ENCODE assay signal across 22 cellular contexts in genomic region chr6:137681445-137682009, GRCh38.
A peak's percentile ranks its signal among the peaks of the same experiment; 100 is the strongest.
DNase-seq lines count a peak whose midpoint lies in the region; ATAC-seq and TF ChIP-seq lines count a peak whose summit lies in the region.
"Had no signal": no experiment of that assay in that cellular context is flagged by ENCODE, and none has a peak within 500 bp of the region (broad histone marks: within the 10 kb centered on the region; RNA-seq: fewer than 3 reads in every experiment).

No MANE protein-coding gene starts in this region.

- peaks cover 2% of the 10 kb centered on the region for H3K27me3 Mint-ChIP-seq in activated CD4-positive, alpha-beta memory T cell treated with anti-CD3 and anti-CD28 coated beads for 36 hours
- H3K27me3 Mint-ChIP-seq in neural crest cell (ENCODE audit: low read depth), result no peaks in the 10 kb centered on the region
- peaks cover 3% of the 10 kb centered on the region for H3K27me3 Mint-ChIP-seq in T-helper 2 cell treated with Interferon-gamma antibody and Interleukin-4, amounts not matched to agents 5 μg/mL and 100 μg/mL, for 36 hours (ENCODE audit: low read depth)

- no peaks in the 10 kb centered on the region for H3K9me3 ChIP-seq in HCT116 (ENCODE audit: control insufficient read depth in 1 of 2, insufficient read depth in 1 of 2, low read depth in 1 of 2, low read length in 2 of 2)

- no peaks in the 10 kb centered on the region for H3K79me2 ChIP-seq in HCT116 (ENCODE audit: insufficient read depth, low read length)

- ATAC-seq in activated naive CD4-positive, alpha-beta T cell treated with anti-CD3 and anti-CD28 coated beads, Interleukin-2, amount 50 U/mL, for 72 hours, result no peak
- ATAC-seq in HCT116 (no peak), GM21390 (IDR thresholded peaks at IDR 0.05; ENCODE audit: unreplicated experiment) (no peak)

- no peak overlapping the region for H3K9ac ChIP-seq in HCT116 (ENCODE audit: low read length)
- H3K9ac ChIP-seq: BLaER1 had no signal

- TF ChIP-seq CTCF in HCT116 (IDR thresholded peaks at IDR 0.05 in 2 of 3, conservative IDR thresholded peaks at IDR 0.05 in 1 of 3; ENCODE audit: borderline replicate concordance in 1 of 3, insufficient read depth in 1 of 3, low read depth in 2 of 3, low read length in 2 of 3) (no peak), neural crest cell (conservative IDR thresholded peaks at IDR 0.05) (no peak)

- no peaks in the 10 kb centered on the region for H4K20me1 ChIP-seq in HCT116 (ENCODE audit: insufficient read depth)
- H4K20me1 ChIP-seq: BLaER1 had no signal

- no peak for DNase-seq in activated naive CD4-positive, alpha-beta T cell treated with anti-CD3 and anti-CD28 coated beads, Interleukin-2, amount 50 U/mL, for 72 hours (ENCODE audit: low spot score in 2 of 2)
- no peak for DNase-seq in activated naive CD4-positive, alpha-beta T cell treated with Interleukin-2 at 50 U/mL for 16 hours
- DNase-seq in HCT116 (ENCODE audit: low read depth, low spot score), result no peak
- no peak for DNase-seq in activated CD4-positive, alpha-beta memory T cell treated with anti-CD3 and anti-CD28 coated beads for 36 hours
- DNase-seq in neural crest cell (ENCODE audit: low read depth, low spot score), result no peak
- DNase-seq in NAMALWA (ENCODE audit: low spot score), result no peak
- no peak for DNase-seq in T-helper 2 cell treated with Interferon-gamma antibody and Interleukin-4, amounts not matched to agents 5 μg/mL and 100 μg/mL, for 36 hours (ENCODE audit: low spot score)
- DNase-seq: CD8-positive, alpha-beta memory T cell; DND-41; GDM1; GOT3; HFFc6; Karpas-422; MM.1S; NCI-H1105; NCI-H1694; NCI-H2227 treated with DMSO at 0.1 percent for 48 hours; NCI-H526; SHP77 treated with DMSO at 0.1 percent for 48 hours had no signal

- peaks cover 0 to 16% of the 10 kb centered on the region in 2 donors for H3K9me3 Mint-ChIP-seq in activated naive CD4-positive, alpha-beta T cell treated with anti-CD3 and anti-CD28 coated beads, Interleukin-2, amount 50 U/mL, for 72 hours
- H3K9me3 Mint-ChIP-seq in activated CD4-positive, alpha-beta memory T cell treated with anti-CD3 and anti-CD28 coated beads for 36 hours, result peaks cover 5% of the 10 kb centered on the region
- peaks cover 10% of the 10 kb centered on the region for H3K9me3 Mint-ChIP-seq in neural crest cell
- peaks cover 7% of the 10 kb centered on the region for H3K9me3 Mint-ChIP-seq in T-helper 2 cell treated with Interferon-gamma antibody and Interleukin-4, amounts not matched to agents 5 μg/mL and 100 μg/mL, for 36 hours
- H3K9me3 Mint-ChIP-seq: HFFc6 had no signal

- no peak for TF ChIP-seq POLR2A in HCT116 (IDR thresholded peaks at IDR 0.05; ENCODE audit: borderline replicate concordance, extremely low read depth, insufficient read depth, insufficient read length)

- H3K4me3 ChIP-seq in HCT116 (replicated peaks in 1 of 2; ENCODE audit: low read depth in 1 of 2, low read length in 2 of 2), result no peak overlapping the region
- H3K4me3 ChIP-seq: BLaER1, GM12878 had no signal

- CTCF ChIA-PET in HCT116 (lab: Charles Lee), result no interaction called here
- CTCF ChIA-PET in activated CD4-positive, alpha-beta memory T cell treated with anti-CD3 and anti-CD28 coated beads for 36 hours (lab: Charles Lee), result interaction anchor here (0.7 to 2.4 kb wide), 9 partner anchors 12 to 323 kb away, joined by 3 to 24 read pairs (median 5); partner anchors contain the start of gene TNFAIP3

- POLR2A ChIA-PET in HCT116 (lab: Charles Lee), result no interaction called here
- POLR2A ChIA-PET in activated CD4-positive, alpha-beta memory T cell treated with anti-CD3 and anti-CD28 coated beads for 36 hours (lab: Charles Lee), result interaction anchor here (0.5 to 2.4 kb wide), 12 partner anchors 9 to 190 kb away, joined by 3 to 43 read pairs (median 6); partner anchors contain the start of gene TNFAIP3

- H3K9me2 ChIP-seq in HCT116 (ENCODE audit: insufficient read depth), result no peaks in the 10 kb centered on the region

- BruUV-seq in HCT116 (replicated peaks; lab: Mats Ljungman, UMichigan), result no TSS peak

- no peak overlapping the region for H3K4me3 Mint-ChIP-seq in activated CD4-positive, alpha-beta memory T cell treated with anti-CD3 and anti-CD28 coated beads for 36 hours
- no peak overlapping the region for H3K4me3 Mint-ChIP-seq in neural crest cell
- H3K4me3 Mint-ChIP-seq in T-helper 2 cell treated with Interferon-gamma antibody and Interleukin-4, amounts not matched to agents 5 μg/mL and 100 μg/mL, for 36 hours, result no peak overlapping the region
- H3K4me3 Mint-ChIP-seq: CD8-positive, alpha-beta memory T cell; HFFc6 had no signal

- intact Hi-C loops in HCT116 (cut with micrococcal nuclease), result no loop called here
- intact Hi-C loops in activated CD4-positive, alpha-beta memory T cell treated with anti-CD3 and anti-CD28 coated beads for 36 hours (cut with micrococcal nuclease), result loop anchor here (1.0 kb wide), 3 partner anchors 24 to 185 kb away; no protein-coding TSS in a partner anchor

- no peaks in the 10 kb centered on the region for H3K36me3 ChIP-seq in HCT116 (ENCODE audit: control insufficient read depth in 1 of 2, insufficient read depth in 2 of 2, low read length in 2 of 2)
- H3K36me3 ChIP-seq: BLaER1 had no signal

- H3K36me3 Mint-ChIP-seq in activated naive CD4-positive, alpha-beta T cell treated with anti-CD3 and anti-CD28 coated beads, Interleukin-2, amount 50 U/mL, for 72 hours, result peaks cover 0 to 10% of the 10 kb centered on the region in 2 donors
- H3K36me3 Mint-ChIP-seq in activated CD4-positive, alpha-beta memory T cell treated with anti-CD3 and anti-CD28 coated beads for 36 hours, result peaks cover 2% of the 10 kb centered on the region
- H3K36me3 Mint-ChIP-seq in neural crest cell (ENCODE audit: low read depth), result no peaks in the 10 kb centered on the region
- H3K36me3 Mint-ChIP-seq in T-helper 2 cell treated with Interferon-gamma antibody and Interleukin-4, amounts not matched to agents 5 μg/mL and 100 μg/mL, for 36 hours (ENCODE audit: low read depth), result peaks cover 7% of the 10 kb centered on the region

- RAD21 ChIA-PET in HCT116 (lab: Charles Lee; ENCODE audit: low non-redundant PET in 1 of 2, low total read pairs in 2 of 2, uncharacterized antibody in 2 of 2, unreplicated experiment in 2 of 2), result no interaction called here

- H3K27ac ChIP-seq in HCT116 (ENCODE audit: low read depth, low read length), result no peak overlapping the region
- H3K27ac ChIP-seq: BLaER1 had no signal

- peak overlapping the region; percentile 67 for H3K4me2 ChIP-seq in HCT116 (ENCODE audit: low read length)
- H3K4me2 ChIP-seq: BLaER1 had no signal

- H3K27me3 ChIP-seq in HCT116 (ENCODE audit: insufficient read depth, low read length), result no peaks in the 10 kb centered on the region
- H3K27me3 ChIP-seq: BLaER1 had no signal

- H3K4me1 Mint-ChIP-seq in activated CD4-positive, alpha-beta memory T cell treated with anti-CD3 and anti-CD28 coated beads for 36 hours (ENCODE audit: low read depth), result peaks cover 65% of the 10 kb centered on the region
- no peaks in the 10 kb centered on the region for H3K4me1 Mint-ChIP-seq in neural crest cell
- H3K4me1 Mint-ChIP-seq in T-helper 2 cell treated with Interferon-gamma antibody and Interleukin-4, amounts not matched to agents 5 μg/mL and 100 μg/mL, for 36 hours (ENCODE audit: low read depth), result peaks cover 52% of the 10 kb centered on the region

- peak overlapping the region; percentile 100 for H2AFZ ChIP-seq in HCT116 (ENCODE audit: low read depth, low read length, poor library complexity, severe bottlenecking)

- H3K27ac Mint-ChIP-seq in activated naive CD4-positive, alpha-beta T cell treated with anti-CD3 and anti-CD28 coated beads, Interleukin-2, amount 50 U/mL, for 72 hours, result peak overlapping the region; percentile 46 to 86
- peak overlapping the region; percentile 75 for H3K27ac Mint-ChIP-seq in activated CD4-positive, alpha-beta memory T cell treated with anti-CD3 and anti-CD28 coated beads for 36 hours
- H3K27ac Mint-ChIP-seq in neural crest cell (ENCODE audit: unreplicated experiment), result peak overlapping the region; percentile 37
- no peak overlapping the region for H3K27ac Mint-ChIP-seq in T-helper 2 cell treated with Interferon-gamma antibody and Interleukin-4, amounts not matched to agents 5 μg/mL and 100 μg/mL, for 36 hours
- H3K27ac Mint-ChIP-seq: CD8-positive, alpha-beta memory T cell; HFFc6 had no signal

- no peak for TF ChIP-seq RAD21 in HCT116 (IDR thresholded peaks at IDR 0.05; ENCODE audit: low read depth)

- H3K4me1 ChIP-seq in HCT116 (ENCODE audit: control insufficient read depth in 1 of 2, insufficient read depth in 2 of 2, low read length in 2 of 2), result peaks cover 10 to 16% of the 10 kb centered on the region in 2 experiments
- H3K4me1 ChIP-seq: BLaER1 had no signal

TF ChIP-seq in HCT116, 20 proteins besides CTCF, POLR2A, EP300 and RAD21:
- TF ChIP-seq SRF (IDR thresholded peaks at IDR 0.05; ENCODE audit: low read depth) (no peak), POLR2AphosphoS5 (IDR thresholded peaks at IDR 0.05; ENCODE audit: low read depth, low read length) (no peak)
